ENCODE assay signal across 8 cellular contexts in the genomic region with DNA sequence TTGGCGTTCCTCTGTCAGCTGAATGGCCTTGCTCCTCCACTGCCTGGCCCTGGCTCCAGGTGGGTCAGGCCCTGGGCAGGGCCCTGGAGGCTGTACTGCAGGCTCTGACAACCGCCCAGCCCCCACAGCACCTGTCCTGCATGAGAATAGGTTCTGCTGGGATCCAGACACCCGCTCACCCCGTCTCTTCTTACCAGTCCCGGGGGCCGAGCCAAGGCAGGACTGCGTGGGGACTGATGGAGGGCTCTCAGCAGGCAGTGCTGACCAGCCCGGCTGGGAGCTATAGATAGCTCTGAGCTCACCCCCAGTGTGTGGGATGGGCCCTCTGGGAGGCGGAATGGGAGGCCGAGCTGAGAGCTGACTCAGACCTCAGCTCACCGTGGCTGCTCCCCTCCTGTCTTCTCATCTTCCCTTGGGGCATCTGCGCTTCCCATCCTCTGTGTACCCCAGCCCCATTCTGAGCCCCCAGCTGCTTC. TPM values are rescaled to one million over a fixed set of nuclear protein-coding genes. Genes with fewer than 3 reads are reported as not detected.
DNase-seq lines count a peak whose midpoint lies in the region; ATAC-seq, FAIRE-seq and TF ChIP-seq lines count a peak whose summit lies in the region.
"Had no signal": no experiment of that assay in that cellular context is flagged by ENCODE, and none has a peak within 500 bp of the region (broad histone marks: within the 10 kb centered on the region; RNA-seq: fewer than 3 reads in every experiment).

No MANE protein-coding gene starts in this region.

- H3K27me3 ChIP-seq in Karpas-422 (ENCODE audit: low read length) (no peaks in the 10 kb centered on the region), kidney epithelial cell (ENCODE audit: control insufficient read depth, insufficient read depth, low read length) (no peaks in the 10 kb centered on the region)
- H3K27me3 ChIP-seq: SJSA1 had no signal

- no peak for FAIRE-seq in urothelium cell line (lab: Jason Lieb, UNC)

- H3K27me3 Mint-ChIP-seq in chondrocyte (ENCODE audit: low read depth) = no peaks in the 10 kb centered on the region
- H3K27me3 Mint-ChIP-seq in activated T-helper 1 cell treated with anti-CD3 and anti-CD28 coated beads, Interleukin-12 subunit alpha, Interleukin-12 subunit beta, Interleukin-2, Interleukin-4 antibody, amounts not matched to agents 30 ng/mL and 10 ng/mL and 1 ng/mL, durations not matched to agents 14 hours and 24 hours and 36 hours (ENCODE audit: insufficient read depth) = no peaks in the 10 kb centered on the region

- TF ChIP-seq CTCF in chondrocyte (IDR thresholded peaks at IDR 0.05) = no peak
- TF ChIP-seq CTCF in kidney epithelial cell (IDR thresholded peaks at IDR 0.05; ENCODE audit: insufficient read depth, low read length, poor library complexity, severe bottlenecking) = no peak

- intact Hi-C loops in activated T-helper 1 cell treated with anti-CD3 and anti-CD28 coated beads, Interleukin-12 subunit alpha, Interleukin-12 subunit beta, Interleukin-2, Interleukin-4 antibody, amounts not matched to agents 30 ng/mL and 10 ng/mL and 1 ng/mL, durations not matched to agents 14 hours and 24 hours and 36 hours (cut with micrococcal nuclease) = no loop called here

- peaks cover 20% of the 10 kb centered on the region for H3K4me1 ChIP-seq in Karpas-422 (ENCODE audit: low read length)
- H3K4me1 ChIP-seq: SJSA1 had no signal

- peak overlapping the region; percentile 87 for H3K27ac Mint-ChIP-seq in chondrocyte (ENCODE audit: unreplicated experiment)
- no peak overlapping the region for H3K27ac Mint-ChIP-seq in activated T-helper 1 cell treated with anti-CD3 and anti-CD28 coated beads, Interleukin-12 subunit alpha, Interleukin-12 subunit beta, Interleukin-2, Interleukin-4 antibody, amounts not matched to agents 30 ng/mL and 10 ng/mL and 1 ng/mL, durations not matched to agents 14 hours and 24 hours and 36 hours

- no peaks in the 10 kb centered on the region for H4K20me1 ChIP-seq in Karpas-422 (ENCODE audit: insufficient read depth, low read depth, low read length)

- H3K4me1 Mint-ChIP-seq in chondrocyte (ENCODE audit: low read depth) = peaks cover 35% of the 10 kb centered on the region
- H3K4me1 Mint-ChIP-seq in activated T-helper 1 cell treated with anti-CD3 and anti-CD28 coated beads, Interleukin-12 subunit alpha, Interleukin-12 subunit beta, Interleukin-2, Interleukin-4 antibody, amounts not matched to agents 30 ng/mL and 10 ng/mL and 1 ng/mL, durations not matched to agents 14 hours and 24 hours and 36 hours (ENCODE audit: low read depth) = no peaks in the 10 kb centered on the region

- H3K79me2 ChIP-seq in Karpas-422 (ENCODE audit: low read length) = no peaks in the 10 kb centered on the region

- H3K36me3 Mint-ChIP-seq in chondrocyte (ENCODE audit: low read depth) = peaks cover 3% of the 10 kb centered on the region
- H3K36me3 Mint-ChIP-seq in activated T-helper 1 cell treated with anti-CD3 and anti-CD28 coated beads, Interleukin-12 subunit alpha, Interleukin-12 subunit beta, Interleukin-2, Interleukin-4 antibody, amounts not matched to agents 30 ng/mL and 10 ng/mL and 1 ng/mL, durations not matched to agents 14 hours and 24 hours and 36 hours (ENCODE audit: low read depth) = no peaks in the 10 kb centered on the region

- peak overlapping the region; percentile 29 for H3K4me2 ChIP-seq in Karpas-422 (ENCODE audit: low read depth, low read length, poor library complexity, severe bottlenecking)

- H3K9me3 ChIP-seq in Karpas-422 (ENCODE audit: low read length) = no peaks in the 10 kb centered on the region
- H3K9me3 ChIP-seq: SJSA1 had no signal

- H2AFZ ChIP-seq in Karpas-422 (ENCODE audit: low read length) = no peak overlapping the region

- no peaks in the 10 kb centered on the region for H3K9me2 ChIP-seq in Karpas-422 (replicated peaks; ENCODE audit: insufficient read depth, low read length)

- no peak overlapping the region for H3K4me3 ChIP-seq in Karpas-422 (ENCODE audit: low read length)
- no peak overlapping the region for H3K4me3 ChIP-seq in kidney epithelial cell (ENCODE audit: low read depth, low read length)
- H3K4me3 ChIP-seq: SJSA1 had no signal

- DNase-seq in Karpas-422 = no peak
- no peak for DNase-seq in chondrocyte (ENCODE audit: low spot score)
- peak; percentile 58 for DNase-seq in kidney epithelial cell (ENCODE audit: low read depth)
- DNase-seq in urothelium cell line (ENCODE audit: low spot score) = peak; percentile 73
- no peak for DNase-seq in NCI-H2227 (lab: John Stamatoyannopoulos, UW; ENCODE audit: unreplicated experiment)
- no peak for DNase-seq in activated T-helper 1 cell treated with anti-CD3 and anti-CD28 coated beads, Interleukin-12 subunit alpha, Interleukin-12 subunit beta, Interleukin-2, Interleukin-4 antibody, amounts not matched to agents 30 ng/mL and 10 ng/mL and 1 ng/mL, durations not matched to agents 14 hours and 24 hours and 36 hours (ENCODE audit: low spot score)

- H3K9me3 Mint-ChIP-seq in chondrocyte (ENCODE audit: low read depth) = no peaks in the 10 kb centered on the region
- H3K9me3 Mint-ChIP-seq in activated T-helper 1 cell treated with anti-CD3 and anti-CD28 coated beads, Interleukin-12 subunit alpha, Interleukin-12 subunit beta, Interleukin-2, Interleukin-4 antibody, amounts not matched to agents 30 ng/mL and 10 ng/mL and 1 ng/mL, durations not matched to agents 14 hours and 24 hours and 36 hours = no peaks in the 10 kb centered on the region

- no peak overlapping the region for H3K27ac ChIP-seq in Karpas-422 (ENCODE audit: low read length)
- H3K27ac ChIP-seq: SJSA1 had no signal

- H3K36me3 ChIP-seq in Karpas-422 (ENCODE audit: insufficient read depth, low read length) (no peaks in the 10 kb centered on the region), kidney epithelial cell (ENCODE audit: control insufficient read depth, insufficient read depth, low read length) (peaks cover 1% of the 10 kb centered on the region)

- no peak overlapping the region for H3K4me3 Mint-ChIP-seq in chondrocyte (ENCODE audit: unreplicated experiment)
- no peak overlapping the region for H3K4me3 Mint-ChIP-seq in activated T-helper 1 cell treated with anti-CD3 and anti-CD28 coated beads, Interleukin-12 subunit alpha, Interleukin-12 subunit beta, Interleukin-2, Interleukin-4 antibody, amounts not matched to agents 30 ng/mL and 10 ng/mL and 1 ng/mL, durations not matched to agents 14 hours and 24 hours and 36 hours

- no peak overlapping the region for H3K9ac ChIP-seq in Karpas-422 (ENCODE audit: low read length)

- no peak for ATAC-seq in HG02759 (IDR thresholded peaks at IDR 0.05; ENCODE audit: unreplicated experiment)

RNA-seq across cellular contexts. Expression of a gene that starts 39.6 kb away (rescaled TPM):
- total RNA-seq in Karpas-422 (2014; rRNA removed; shearing (Covaris generic); ENCODE audit: low replicate concordance) = not detected in 2 replicates
- total RNA-seq in chondrocyte (24.1 to 26.0 TPM (median 24.9 TPM) in 3 replicates), kidney epithelial cell (37.9 and 38.6 TPM in 2 replicates)
- 11.5 and 12.1 TPM in 2 replicates for total RNA-seq in activated T-helper 1 cell treated with anti-CD3 and anti-CD28 coated beads, Interleukin-12 subunit alpha, Interleukin-12 subunit beta, Interleukin-2, Interleukin-4 antibody, amounts not matched to agents 30 ng/mL and 10 ng/mL and 1 ng/mL, durations not matched to agents 14 hours and 24 hours and 36 hours

Comparison
In these comparisons a context has a peak if more than half of its experiments do, and no peak if none do; other contexts are left out.
1. DNase-seq: peak in kidney epithelial cell (single experiment) and urothelium cell line (single experiment); none in Karpas-422 (single experiment), chondrocyte (single experiment), NCI-H2227 (single experiment) and activated T-helper 1 cell treated with anti-CD3 and anti-CD28 coated beads, Interleukin-12 subunit alpha, Interleukin-12 subunit beta, Interleukin-2, Interleukin-4 antibody, amounts not matched to agents 30 ng/mL and 10 ng/mL and 1 ng/mL, durations not matched to agents 14 hours and 24 hours and 36 hours (single experiment).
2. RNA of a gene that starts 39.6 kb away (total RNA-seq): 37.9 to 38.6 TPM in kidney epithelial cell, 24.1 to 26.0 TPM in chondrocyte and 11.5 to 12.1 TPM in activated T-helper 1 cell treated with anti-CD3 and anti-CD28 coated beads, Interleukin-12 subunit alpha, Interleukin-12 subunit beta, Interleukin-2, Interleukin-4 antibody, amounts not matched to agents 30 ng/mL and 10 ng/mL and 1 ng/mL, durations not matched to agents 14 hours and 24 hours and 36 hours; not detected in Karpas-422; every median in the first group is over 10 times any median in the second.